Comparison of ENCODE assay signal across 10 cellular contexts in the genomic region with DNA sequence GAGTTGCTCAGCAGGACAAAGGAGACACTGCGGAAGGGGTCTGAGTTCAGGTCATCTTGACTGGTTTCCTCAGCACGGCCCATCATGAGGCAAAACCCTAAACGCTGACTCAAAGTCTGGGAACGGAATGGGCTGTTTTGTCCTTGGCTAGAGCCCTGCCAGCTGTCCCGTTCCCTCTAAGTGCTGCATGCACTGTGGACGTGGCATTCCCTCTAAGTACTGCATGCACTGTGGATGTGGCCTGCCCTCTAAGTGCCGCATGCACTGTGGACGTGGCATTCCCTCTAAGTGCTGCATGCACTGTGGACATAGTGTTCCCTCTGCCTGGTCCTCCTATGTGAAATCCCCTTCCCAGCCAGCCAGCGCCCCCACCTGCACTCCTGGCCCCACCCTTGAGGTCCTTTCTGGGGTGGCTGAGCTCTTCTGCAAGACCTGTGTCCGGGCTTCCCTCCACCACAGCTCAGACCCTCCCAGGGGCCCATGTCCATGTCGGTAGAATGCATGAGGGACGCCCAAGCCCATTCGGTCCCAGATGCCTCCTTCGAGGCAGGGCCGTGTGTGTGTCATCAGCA. TPM values are rescaled to one million over a fixed set of nuclear protein-coding genes. Genes with fewer than 3 reads are reported as not detected.
DNase-seq lines count a peak whose midpoint lies in the region; ATAC-seq and TF ChIP-seq lines count a peak whose summit lies in the region.
"Had no signal": no experiment of that assay in that cellular context is flagged by ENCODE, and none has a peak within 500 bp of the region (broad histone marks: within the 10 kb centered on the region; RNA-seq: fewer than 3 reads in every experiment).

No MANE protein-coding gene starts in this region.

- H3K36me3 ChIP-seq in HUES6 (ENCODE audit: control insufficient read depth, insufficient read depth, low read length) (no peaks in the 10 kb centered on the region), esophagus muscularis mucosa (no peaks in the 10 kb centered on the region), right lobe of liver (no peaks in the 10 kb centered on the region), tibial artery (peaks cover 0 to 5% (median 2%) of the 10 kb centered on the region in 3 donors)

- H3K4me1 ChIP-seq in HUES6 (ENCODE audit: control insufficient read depth, insufficient read depth, low read length) (peaks cover 18% of the 10 kb centered on the region), esophagus muscularis mucosa (peaks cover 42 to 54% (median 48%) of the 10 kb centered on the region in 4 donors), right lobe of liver (peaks cover 0 to 40% (median 17%) of the 10 kb centered on the region in 4 donors), tibial artery (peaks cover 4 to 43% (median 26%) of the 10 kb centered on the region in 4 donors)

- H3K4me3 ChIP-seq in HUES6 (ENCODE audit: low read depth, low read length) (peak overlapping the region; percentile 41; the same call in 1 of the 2 replicates), esophagus muscularis mucosa (peak overlapping the region in 3 of 4 donors; percentile 18 to 35 (median 23)), right lobe of liver (no peak overlapping the region), tibial artery (peak overlapping the region in 1 of 2 donors; percentile 22)

- H3K27me3 ChIP-seq in HUES6 (ENCODE audit: control insufficient read depth, insufficient read depth, low read length): 0 out of 2 replicates have a peak, but pooled peaks cover 6% of the 10 kb centered on the region
- H3K27me3 ChIP-seq in esophagus muscularis mucosa: no peaks in the 10 kb centered on the region
- H3K27me3 ChIP-seq in right lobe of liver: no peaks in the 10 kb centered on the region
- H3K27me3 ChIP-seq in tibial artery: no peaks in the 10 kb centered on the region

- intact Hi-C loops in esophagus muscularis mucosa (cut with DNase I): no loop called here
- intact Hi-C loops in right lobe of liver (cut with DNase I): loop anchor here in 1 of 2 donors (10.0 kb wide), 1 partner anchor 171 kb away; no protein-coding TSS in a partner anchor
- intact Hi-C loops in tibial artery (cut with DNase I; ENCODE audit: low total_unique reads): no loop called here

- DNase-seq in esophagus muscularis mucosa (ENCODE audit: extremely low spot score): no peak
- DNase-seq in right lobe of liver: peak in 2 of 3 donors; percentile 37 to 63
- peak in 1 of 2 donors; percentile 77 for DNase-seq in tibial artery
- DNase-seq in islet precursor cell: no peak
- DNase-seq in T-helper 9 cell: no peak
- DNase-seq: activated CD4-positive, alpha-beta T cell treated with anti-CD3 and anti-CD28 coated beads for 4 hours; natural killer cell; SK-N-SH had no signal

- TF ChIP-seq CTCF in esophagus muscularis mucosa (IDR thresholded peaks at IDR 0.05) (no peak), right lobe of liver (IDR thresholded peaks at IDR 0.05) (no peak), tibial artery (IDR thresholded peaks at IDR 0.05) (no peak)

- peak; percentile 12 to 58 (median 37) for ATAC-seq in right lobe of liver
- ATAC-seq in HG03108 (IDR thresholded peaks at IDR 0.05; ENCODE audit: unreplicated experiment): no peak
- ATAC-seq: natural killer cell had no signal

- no peak overlapping the region for H3K9ac ChIP-seq in HUES6 (ENCODE audit: low read length)
- H3K9ac ChIP-seq: SK-N-SH had no signal

- TF ChIP-seq POLR2A in esophagus muscularis mucosa (IDR thresholded peaks at IDR 0.05; ENCODE audit: low read depth) (no peak), right lobe of liver (IDR thresholded peaks at IDR 0.05) (no peak)

- H3K27ac ChIP-seq in HUES6 (ENCODE audit: low read depth, low read length) (no peak overlapping the region), esophagus muscularis mucosa (replicated peaks in 1 of 4) (peak overlapping the region in 2 of 4 donors; percentile 52 to 68), right lobe of liver (peak overlapping the region; percentile 69 to 86 (median 85)), tibial artery (peak overlapping the region; percentile 26 to 55)

- WGBS in esophagus muscularis mucosa: 48% methylated on average over 11 of the region's 15 CpGs
- 0% methylated on average over 1 of the region's 15 CpGs for WGBS in right lobe of liver (ENCODE audit: insufficient coverage, low coverage, low lambda C conversion rate, missing lambda C conversion rate)

- no peaks in the 10 kb centered on the region for H3K9me3 ChIP-seq in HUES6 (ENCODE audit: control insufficient read depth, insufficient read depth, low read depth, low read length)
- no peaks in the 10 kb centered on the region for H3K9me3 ChIP-seq in esophagus muscularis mucosa
- H3K9me3 ChIP-seq in right lobe of liver: no peaks in the 10 kb centered on the region
- no peaks in the 10 kb centered on the region for H3K9me3 ChIP-seq in tibial artery
- H3K9me3 ChIP-seq: SK-N-SH had no signal

- TF ChIP-seq EP300 in esophagus muscularis mucosa (IDR thresholded peaks at IDR 0.05): no peak

RNA-seq across cellular contexts. Expression of gene TM2D3, which starts 36.7 kb away (rescaled TPM):
- 10 to 100 TPM; 35.5 to 50.5 (median 40.5) TPM for total RNA-seq in esophagus muscularis mucosa
- total RNA-seq in right lobe of liver: 10 to 100 TPM; 29.5 to 46.9 (median 40.8) TPM

Comparison
In these comparisons a context has a peak if more than half of its experiments do, and no peak if none do; other contexts are left out.
1. H3K4me3 ChIP-seq: peak in HUES6 (single experiment) and esophagus muscularis mucosa (3 of 4); none in right lobe of liver (0 of 3).
2. DNase-seq: peak in right lobe of liver (2 of 3); none in esophagus muscularis mucosa (single experiment), islet precursor cell (single experiment) and T-helper 9 cell (single experiment).